Comparison of ENCODE assay signal across 1 cellular context in genomic region chr3:10017636-10018292, GRCh38.
TF ChIP-seq lines count a peak whose summit lies in the region.

No MANE protein-coding gene starts in this region.

TF ChIP-seq in IMR-90, 13 proteins besides CTCF, POLR2A, EP300 and RAD21 (continued from another document):
- TF ChIP-seq USF2 (IDR thresholded peaks at IDR 0.05; ENCODE audit: low read depth, low read length) = peak; percentile 69
